24 cellular contexts compared by ENCODE assay signal in the genomic region with DNA sequence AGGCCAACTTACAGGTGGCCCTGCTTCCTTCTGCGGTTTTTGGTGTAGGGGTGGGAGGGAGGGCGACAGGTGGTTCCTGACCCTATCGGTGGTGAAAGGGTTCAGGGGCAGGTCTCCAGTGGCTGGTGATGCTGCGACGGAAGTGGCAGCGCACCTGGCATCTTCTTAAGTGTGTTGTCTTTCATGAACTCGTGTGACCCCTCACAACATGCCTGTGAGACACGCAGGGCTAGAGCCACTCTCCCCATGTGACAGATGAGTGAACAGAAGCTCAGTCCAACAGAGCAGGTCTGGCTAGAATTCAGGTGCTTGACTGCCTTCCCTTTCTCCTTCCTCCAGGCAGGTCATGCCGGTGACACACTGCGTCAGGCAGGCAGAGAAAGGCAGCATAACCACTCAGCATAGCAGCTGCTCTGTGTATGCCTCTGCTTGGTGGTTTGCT. TPM values are rescaled to one million over a fixed set of nuclear protein-coding genes. Genes with fewer than 3 reads are reported as not detected.
A peak's percentile ranks its signal among the peaks of the same experiment; 100 is the strongest.
DNase-seq lines count a peak whose midpoint lies in the region; ATAC-seq and TF ChIP-seq lines count a peak whose summit lies in the region.
"Had no signal": no experiment of that assay in that cellular context is flagged by ENCODE, and none has a peak within 500 bp of the region (broad histone marks: within the 10 kb centered on the region; RNA-seq: fewer than 3 reads in every experiment).

No MANE protein-coding gene starts in this region.

- H3K4me3 ChIP-seq in HEK293 (ENCODE audit: low read depth, low read length): no peak overlapping the region
- no peak overlapping the region for H3K4me3 ChIP-seq in MM.1S (ENCODE audit: low read length)
- H3K4me3 ChIP-seq in osteoblast (ENCODE audit: insufficient read depth, low read length): no peak overlapping the region

- H3K4me2 ChIP-seq in MM.1S (ENCODE audit: low read depth, low read length) (peak overlapping the region; percentile 48), osteoblast (ENCODE audit: insufficient read depth, low read length) (no peak overlapping the region)

- H3K4me1 Mint-ChIP-seq in activated T-helper 17 cell treated with anti-CD3 and anti-CD28 coated beads, Interleukin-2, amount 50 U/mL, for 72 hours: no peaks in the 10 kb centered on the region
- H3K4me1 Mint-ChIP-seq in activated CD4-positive, alpha-beta memory T cell treated with anti-CD3 and anti-CD28 coated beads for 36 hours (ENCODE audit: low read depth): peaks cover 3% of the 10 kb centered on the region
- no peaks in the 10 kb centered on the region for H3K4me1 Mint-ChIP-seq in activated CD4-positive, alpha-beta T cell treated with anti-CD3 and anti-CD28 coated beads for 36 hours
- H3K4me1 Mint-ChIP-seq: central memory CD8-positive, alpha-beta T cell; nephron progenitor cell had no signal

- H3K9me3 Mint-ChIP-seq in activated T-helper 17 cell treated with anti-CD3 and anti-CD28 coated beads, Interleukin-2, amount 50 U/mL, for 72 hours: no peaks in the 10 kb centered on the region
- H3K9me3 Mint-ChIP-seq in activated CD4-positive, alpha-beta memory T cell treated with anti-CD3 and anti-CD28 coated beads for 36 hours: no peaks in the 10 kb centered on the region
- no peaks in the 10 kb centered on the region for H3K9me3 Mint-ChIP-seq in activated CD4-positive, alpha-beta T cell treated with anti-CD3 and anti-CD28 coated beads for 36 hours (ENCODE audit: low read depth)
- H3K9me3 Mint-ChIP-seq: central memory CD8-positive, alpha-beta T cell; nephron progenitor cell had no signal

- H3K27ac Mint-ChIP-seq in activated T-helper 17 cell treated with anti-CD3 and anti-CD28 coated beads, Interleukin-2, amount 50 U/mL, for 72 hours: no peak overlapping the region
- no peak overlapping the region for H3K27ac Mint-ChIP-seq in activated CD4-positive, alpha-beta memory T cell treated with anti-CD3 and anti-CD28 coated beads for 36 hours
- no peak overlapping the region for H3K27ac Mint-ChIP-seq in activated CD4-positive, alpha-beta T cell treated with anti-CD3 and anti-CD28 coated beads for 36 hours
- H3K27ac Mint-ChIP-seq: progenitor cell of endocrine pancreas had no signal

- TF ChIP-seq CTCF in HEK293 (tag by site-specific recombination; IDR thresholded peaks at IDR 0.05): no peak
- TF ChIP-seq CTCF in MM.1S (IDR thresholded peaks at IDR 0.05; ENCODE audit: low read length): no peak
- no peak for TF ChIP-seq CTCF in osteoblast (IDR thresholded peaks at IDR 0.05; ENCODE audit: extremely low read depth, low read depth, low read length)

- POLR2A ChIA-PET in HEK293 (lab: Yijun Ruan, JAX): interaction anchor here (2.2 to 5.9 kb wide), 2 partner anchors 8 to 14 kb away, joined by 7 to 53 read pairs; a partner anchor contains a TSS
- POLR2A ChIA-PET in activated CD4-positive, alpha-beta memory T cell treated with anti-CD3 and anti-CD28 coated beads for 36 hours (lab: Charles Lee): no interaction called here
- POLR2A ChIA-PET in activated CD4-positive, alpha-beta T cell treated with anti-CD3 and anti-CD28 coated beads for 36 hours (lab: Charles Lee): interaction anchor here (1.1 kb wide), 1 partner anchor 8 kb away, joined by 3 read pairs; a partner anchor contains a TSS

- H3K36me3 Mint-ChIP-seq in activated T-helper 17 cell treated with anti-CD3 and anti-CD28 coated beads, Interleukin-2, amount 50 U/mL, for 72 hours (ENCODE audit: low read depth): peaks cover 88% of the 10 kb centered on the region
- peaks cover 33% of the 10 kb centered on the region for H3K36me3 Mint-ChIP-seq in activated CD4-positive, alpha-beta memory T cell treated with anti-CD3 and anti-CD28 coated beads for 36 hours
- H3K36me3 Mint-ChIP-seq in activated CD4-positive, alpha-beta T cell treated with anti-CD3 and anti-CD28 coated beads for 36 hours (ENCODE audit: low read depth): peaks cover 40% of the 10 kb centered on the region

- H2AFZ ChIP-seq in MM.1S (ENCODE audit: low read length) (no peak overlapping the region), osteoblast (ENCODE audit: low read length) (no peak overlapping the region)

- peaks cover 6% of the 10 kb centered on the region; the same call in 1 of the 2 replicates for H3K79me2 ChIP-seq in MM.1S (ENCODE audit: low read length)
- H3K79me2 ChIP-seq in osteoblast (ENCODE audit: insufficient read depth, low read length): peaks cover 31% of the 10 kb centered on the region

- ATAC-seq in activated T-helper 17 cell treated with anti-CD3 and anti-CD28 coated beads, Interleukin-2, amount 50 U/mL, for 72 hours (replicated peaks): peak; percentile 14
- ATAC-seq in activated CD4-positive, alpha-beta T cell treated with anti-CD3 and anti-CD28 coated beads for 36 hours: no peak

- H3K4me1 ChIP-seq in HEK293 (ENCODE audit: control insufficient read depth, insufficient read depth, low read length) (no peaks in the 10 kb centered on the region), MM.1S (ENCODE audit: low read length) (peaks cover 26% of the 10 kb centered on the region), osteoblast (ENCODE audit: insufficient read depth, low read length) (peaks cover 34% of the 10 kb centered on the region)

- intact Hi-C loops in activated CD4-positive, alpha-beta memory T cell treated with anti-CD3 and anti-CD28 coated beads for 36 hours (cut with micrococcal nuclease): no loop called here
- intact Hi-C loops in activated CD4-positive, alpha-beta T cell treated with anti-CD3 and anti-CD28 coated beads for 36 hours (cut with DNase I, micrococcal nuclease): no loop called here

- H3K9ac ChIP-seq in MM.1S (ENCODE audit: low read length): no peak overlapping the region

- H3K36me3 ChIP-seq in HEK293 (ENCODE audit: control insufficient read depth in 2 of 2, insufficient read depth in 1 of 2, low read length in 2 of 2) (peaks cover 20 to 94% of the 10 kb centered on the region in 2 experiments), MM.1S (replicated peaks; ENCODE audit: insufficient read depth, low read length) (peaks cover 14% of the 10 kb centered on the region), osteoblast (ENCODE audit: insufficient read depth, low read length) (peaks cover 72% of the 10 kb centered on the region)

- DNase-seq in MM.1S: peak; percentile 90
- peak; percentile 47 for DNase-seq in osteoblast (ENCODE audit: insufficient read length, low spot score, missing footprints)
- no peak for DNase-seq in activated CD4-positive, alpha-beta memory T cell treated with anti-CD3 and anti-CD28 coated beads for 36 hours
- no peak for DNase-seq in central memory CD4-positive, alpha-beta T cell
- DNase-seq in DMS 273 (lab: John Stamatoyannopoulos, UW; ENCODE audit: unreplicated experiment): no peak
- no peak for DNase-seq in activated CD4-positive, alpha-beta T cell treated with anti-CD3 and anti-CD28 coated beads for 36 hours
- DNase-seq: activated CD4-positive, alpha-beta T cell treated with anti-CD3 and anti-CD28 coated beads for 4 hours; activated effector memory CD4-positive, alpha-beta T cell treated with anti-CD3 and anti-CD28 coated beads, Interleukin-2, amount 50 U/mL, for 16 hours; AML-193; KBM-7; NCI-H69; nephron progenitor cell; small intestine; stimulated activated CD4-positive, alpha-beta T cell treated with anti-CD3 and anti-CD28 coated beads, Interleukin-2, amount 100 ng/mL, for 48 hours; T-helper 1 cell had no signal

- no peaks in the 10 kb centered on the region for H4K20me1 ChIP-seq in MM.1S (ENCODE audit: insufficient read depth, low read length)
- H4K20me1 ChIP-seq in osteoblast (ENCODE audit: insufficient read depth, low read length): peaks cover 13% of the 10 kb centered on the region

- no peak overlapping the region for H3K27ac ChIP-seq in HEK293 (ENCODE audit: extremely low read depth, low read depth, low read length)
- peak overlapping the region; percentile 75; the same call in 1 of the 2 replicates for H3K27ac ChIP-seq in MM.1S (ENCODE audit: low read length)
- no peak overlapping the region for H3K27ac ChIP-seq in osteoblast (ENCODE audit: low read depth, low read length)

- H3K9me2 ChIP-seq in MM.1S (replicated peaks; ENCODE audit: insufficient read depth, low read length): no peaks in the 10 kb centered on the region

- H3K9me3 ChIP-seq in HEK293 (ENCODE audit: control insufficient read depth, insufficient read depth, low read depth, low read length) (no peaks in the 10 kb centered on the region), MM.1S (replicated peaks; ENCODE audit: insufficient read depth, low read length) (no peaks in the 10 kb centered on the region), osteoblast (ENCODE audit: low read depth, low read length) (no peaks in the 10 kb centered on the region)

- H3K27me3 ChIP-seq in MM.1S (replicated peaks; ENCODE audit: insufficient read depth, low read length) (no peaks in the 10 kb centered on the region), osteoblast (ENCODE audit: insufficient read depth, low read length) (no peaks in the 10 kb centered on the region)

- H3F3A ChIP-seq in MM.1S (ENCODE audit: insufficient read depth, low read length): peaks cover 22% of the 10 kb centered on the region

- CTCF ChIA-PET in HEK293 (lab: Yijun Ruan, JAX): interaction anchor here (0.5 to 1.0 kb wide), 3 partner anchors 73 to 253 kb away, joined by 3 to 6 read pairs (median 3); no protein-coding TSS in a partner anchor
- CTCF ChIA-PET in activated CD4-positive, alpha-beta memory T cell treated with anti-CD3 and anti-CD28 coated beads for 36 hours (lab: Charles Lee): no interaction called here
- CTCF ChIA-PET in activated CD4-positive, alpha-beta T cell treated with anti-CD3 and anti-CD28 coated beads for 36 hours (lab: Charles Lee): no interaction called here

- no peak overlapping the region for H3K4me3 Mint-ChIP-seq in activated T-helper 17 cell treated with anti-CD3 and anti-CD28 coated beads, Interleukin-2, amount 50 U/mL, for 72 hours
- no peak overlapping the region for H3K4me3 Mint-ChIP-seq in activated CD4-positive, alpha-beta memory T cell treated with anti-CD3 and anti-CD28 coated beads for 36 hours
- H3K4me3 Mint-ChIP-seq in activated CD4-positive, alpha-beta T cell treated with anti-CD3 and anti-CD28 coated beads for 36 hours: no peak overlapping the region
- H3K4me3 Mint-ChIP-seq: central memory CD8-positive, alpha-beta T cell; nephron progenitor cell had no signal

- no peaks in the 10 kb centered on the region for H3K27me3 Mint-ChIP-seq in activated T-helper 17 cell treated with anti-CD3 and anti-CD28 coated beads, Interleukin-2, amount 50 U/mL, for 72 hours
- no peaks in the 10 kb centered on the region for H3K27me3 Mint-ChIP-seq in activated CD4-positive, alpha-beta memory T cell treated with anti-CD3 and anti-CD28 coated beads for 36 hours
- no peaks in the 10 kb centered on the region for H3K27me3 Mint-ChIP-seq in activated CD4-positive, alpha-beta T cell treated with anti-CD3 and anti-CD28 coated beads for 36 hours
- H3K27me3 Mint-ChIP-seq: central memory CD8-positive, alpha-beta T cell; progenitor cell of endocrine pancreas had no signal

RNA-seq across cellular contexts. Expression of a gene that starts 8.0 kb away (rescaled TPM):
- 10 to 100 TPM; 24.9 to 30.0 TPM for total RNA-seq in activated T-helper 17 cell treated with anti-CD3 and anti-CD28 coated beads, Interleukin-2, amount 50 U/mL, for 72 hours
- 31.8 and 33.3 TPM in 2 replicates for total RNA-seq in osteoblast
- 10 to 100 TPM; 24.4 to 27.3 TPM for total RNA-seq in activated CD4-positive, alpha-beta memory T cell treated with anti-CD3 and anti-CD28 coated beads for 36 hours
- total RNA-seq in activated CD4-positive, alpha-beta T cell treated with anti-CD3 and anti-CD28 coated beads for 36 hours: 10 to 100 TPM; 25.5 to 26.1 TPM

RNA-seq across cellular contexts. Expression of a gene that starts 8.2 kb away (rescaled TPM):
- 10 to 100 TPM; 17.5 to 21.3 TPM for total RNA-seq in activated T-helper 17 cell treated with anti-CD3 and anti-CD28 coated beads, Interleukin-2, amount 50 U/mL, for 72 hours
- total RNA-seq in osteoblast: 59.4 and 59.8 TPM in 2 replicates
- total RNA-seq in activated CD4-positive, alpha-beta memory T cell treated with anti-CD3 and anti-CD28 coated beads for 36 hours: 10 to 100 TPM; 20.3 to 20.6 TPM
- 10 to 100 TPM; 12.9 to 17.3 TPM for total RNA-seq in activated CD4-positive, alpha-beta T cell treated with anti-CD3 and anti-CD28 coated beads for 36 hours

RNA-seq across cellular contexts. Expression of a gene that starts 13.8 kb away (rescaled TPM):
- 100 to 1,000 TPM in 1 of 2 donors, 10 to 100 TPM in 1; 48.9 to 109 TPM for total RNA-seq in activated T-helper 17 cell treated with anti-CD3 and anti-CD28 coated beads, Interleukin-2, amount 50 U/mL, for 72 hours
- 82.9 and 84.6 TPM in 2 replicates for total RNA-seq in osteoblast
- 10 to 100 TPM; 73.8 to 76.4 TPM for total RNA-seq in activated CD4-positive, alpha-beta memory T cell treated with anti-CD3 and anti-CD28 coated beads for 36 hours
- 10 to 100 TPM; 84.9 to 98.4 TPM for total RNA-seq in activated CD4-positive, alpha-beta T cell treated with anti-CD3 and anti-CD28 coated beads for 36 hours

RNA-seq across cellular contexts. Expression of a gene that starts 21.5 kb away (rescaled TPM):
- total RNA-seq in activated T-helper 17 cell treated with anti-CD3 and anti-CD28 coated beads, Interleukin-2, amount 50 U/mL, for 72 hours: not detected
- total RNA-seq in osteoblast: not detected in 2 replicates
- total RNA-seq in activated CD4-positive, alpha-beta memory T cell treated with anti-CD3 and anti-CD28 coated beads for 36 hours: not detected
- not detected for total RNA-seq in activated CD4-positive, alpha-beta T cell treated with anti-CD3 and anti-CD28 coated beads for 36 hours
- total RNA-seq: Daoy, frontal cortex, H4, kidney epithelial cell, progenitor cell of endocrine pancreas, urinary bladder had no signal

RNA-seq across cellular contexts. Expression of a gene that starts 24.5 kb away (rescaled TPM):
- total RNA-seq in activated T-helper 17 cell treated with anti-CD3 and anti-CD28 coated beads, Interleukin-2, amount 50 U/mL, for 72 hours: 10 to 100 TPM; 25.0 to 41.0 TPM
- 20.6 TPM in 2 replicates for total RNA-seq in osteoblast
- 10 to 100 TPM; 27.1 to 29.8 TPM for total RNA-seq in activated CD4-positive, alpha-beta memory T cell treated with anti-CD3 and anti-CD28 coated beads for 36 hours
- 10 to 100 TPM; 31.0 to 49.3 TPM for total RNA-seq in activated CD4-positive, alpha-beta T cell treated with anti-CD3 and anti-CD28 coated beads for 36 hours

Comparison
In these comparisons a context has a peak if more than half of its experiments do, and no peak if none do; other contexts are left out.
1. DNase-seq: peak in MM.1S (single experiment) and osteoblast (single experiment); none in activated CD4-positive, alpha-beta memory T cell treated with anti-CD3 and anti-CD28 coated beads for 36 hours (single experiment), central memory CD4-positive, alpha-beta T cell (single experiment), DMS 273 (single experiment) and activated CD4-positive, alpha-beta T cell treated with anti-CD3 and anti-CD28 coated beads for 36 hours (single experiment).